Comparison of ENCODE assay signal across 1 cellular context in the genomic region with DNA sequence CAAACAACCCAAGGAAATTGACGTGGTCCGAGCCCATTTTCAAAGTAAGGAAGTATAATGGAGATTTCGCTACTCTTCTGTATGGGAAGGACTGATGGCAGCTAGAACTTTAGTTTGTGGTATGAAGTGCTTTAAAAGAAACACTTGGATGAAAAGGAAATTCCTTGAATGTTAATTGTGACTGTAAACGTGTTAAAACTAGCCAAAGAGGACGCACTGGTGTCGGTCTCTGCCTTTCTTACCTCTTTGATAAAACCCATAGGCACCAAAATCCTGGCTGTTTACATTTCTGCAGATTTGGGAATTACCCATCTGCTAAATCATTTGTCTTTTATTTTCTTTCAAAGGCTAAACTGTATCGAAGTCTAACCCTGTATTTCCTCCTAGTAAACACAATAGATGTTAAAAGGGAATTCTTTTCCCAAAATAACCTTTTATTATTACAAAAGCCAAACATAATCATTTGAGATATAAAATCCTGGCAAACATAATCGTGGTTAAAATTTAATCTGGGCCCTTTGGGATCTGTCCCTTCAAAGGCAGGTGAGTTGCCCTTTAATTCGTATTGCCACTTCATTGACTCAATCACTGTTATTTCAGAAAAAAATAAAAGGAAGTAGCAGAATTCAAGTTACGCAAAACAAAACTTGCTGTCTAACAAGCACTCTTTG.
TF ChIP-seq lines count a peak whose summit lies in the region.

No MANE protein-coding gene starts in this region.

TF ChIP-seq in HepG2, 621 proteins besides CTCF, POLR2A, EP300 and RAD21:
- TF ChIP-seq CREM (IDR thresholded peaks at IDR 0.05): peak; percentile 13; the same call in 1 of the 2 replicates
- TF ChIP-seq CREM (CRISPR knock-in tag; IDR thresholded peaks at IDR 0.05): no peak
- TF ChIP-seq, protein P1, sequence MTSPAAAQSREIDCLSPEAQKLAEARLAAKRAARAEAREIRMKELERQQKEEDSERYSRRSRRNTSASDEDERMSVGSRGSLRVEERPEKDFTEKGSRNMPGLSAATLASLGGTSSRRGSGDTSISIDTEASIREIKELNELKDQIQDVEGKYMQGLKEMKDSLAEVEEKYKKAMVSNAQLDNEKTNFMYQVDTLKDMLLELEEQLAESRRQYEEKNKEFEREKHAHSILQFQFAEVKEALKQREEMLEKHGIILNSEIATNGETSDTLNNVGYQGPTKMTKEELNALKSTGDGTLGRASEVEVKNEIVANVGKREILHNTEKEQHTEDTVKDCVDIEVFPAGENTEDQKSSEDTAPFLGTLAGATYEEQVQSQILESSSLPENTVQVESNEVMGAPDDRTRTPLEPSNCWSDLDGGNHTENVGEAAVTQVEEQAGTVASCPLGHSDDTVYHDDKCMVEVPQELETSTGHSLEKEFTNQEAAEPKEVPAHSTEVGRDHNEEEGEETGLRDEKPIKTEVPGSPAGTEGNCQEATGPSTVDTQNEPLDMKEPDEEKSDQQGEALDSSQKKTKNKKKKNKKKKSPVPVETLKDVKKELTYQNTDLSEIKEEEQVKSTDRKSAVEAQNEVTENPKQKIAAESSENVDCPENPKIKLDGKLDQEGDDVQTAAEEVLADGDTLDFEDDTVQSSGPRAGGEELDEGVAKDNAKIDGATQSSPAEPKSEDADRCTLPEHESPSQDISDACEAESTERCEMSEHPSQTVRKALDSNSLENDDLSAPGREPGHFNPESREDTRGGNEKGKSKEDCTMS (CRISPR knock-in tag; conservative IDR thresholded peaks at IDR 0.05): no peak
- TF ChIP-seq CEBPG (CRISPR knock-in tag; IDR thresholded peaks at IDR 0.05): peak; percentile 5; the same call in 1 of the 2 replicates
- peak; percentile 50 for TF ChIP-seq TCF7 (IDR thresholded peaks at IDR 0.05; ENCODE audit: low read depth)
- TF ChIP-seq, protein P2, sequence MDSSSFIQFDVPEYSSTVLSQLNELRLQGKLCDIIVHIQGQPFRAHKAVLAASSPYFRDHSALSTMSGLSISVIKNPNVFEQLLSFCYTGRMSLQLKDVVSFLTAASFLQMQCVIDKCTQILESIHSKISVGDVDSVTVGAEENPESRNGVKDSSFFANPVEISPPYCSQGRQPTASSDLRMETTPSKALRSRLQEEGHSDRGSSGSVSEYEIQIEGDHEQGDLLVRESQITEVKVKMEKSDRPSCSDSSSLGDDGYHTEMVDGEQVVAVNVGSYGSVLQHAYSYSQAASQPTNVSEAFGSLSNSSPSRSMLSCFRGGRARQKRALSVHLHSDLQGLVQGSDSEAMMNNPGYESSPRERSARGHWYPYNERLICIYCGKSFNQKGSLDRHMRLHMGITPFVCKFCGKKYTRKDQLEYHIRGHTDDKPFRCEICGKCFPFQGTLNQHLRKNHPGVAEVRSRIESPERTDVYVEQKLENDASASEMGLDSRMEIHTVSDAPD (CRISPR knock-in tag; IDR thresholded peaks at IDR 0.05): peak; percentile 19; the same call in 1 of the 2 replicates
- no peak for TF ChIP-seq ZNF20 (CRISPR knock-in tag; IDR thresholded peaks at IDR 0.05)
- TF ChIP-seq, protein P3, sequence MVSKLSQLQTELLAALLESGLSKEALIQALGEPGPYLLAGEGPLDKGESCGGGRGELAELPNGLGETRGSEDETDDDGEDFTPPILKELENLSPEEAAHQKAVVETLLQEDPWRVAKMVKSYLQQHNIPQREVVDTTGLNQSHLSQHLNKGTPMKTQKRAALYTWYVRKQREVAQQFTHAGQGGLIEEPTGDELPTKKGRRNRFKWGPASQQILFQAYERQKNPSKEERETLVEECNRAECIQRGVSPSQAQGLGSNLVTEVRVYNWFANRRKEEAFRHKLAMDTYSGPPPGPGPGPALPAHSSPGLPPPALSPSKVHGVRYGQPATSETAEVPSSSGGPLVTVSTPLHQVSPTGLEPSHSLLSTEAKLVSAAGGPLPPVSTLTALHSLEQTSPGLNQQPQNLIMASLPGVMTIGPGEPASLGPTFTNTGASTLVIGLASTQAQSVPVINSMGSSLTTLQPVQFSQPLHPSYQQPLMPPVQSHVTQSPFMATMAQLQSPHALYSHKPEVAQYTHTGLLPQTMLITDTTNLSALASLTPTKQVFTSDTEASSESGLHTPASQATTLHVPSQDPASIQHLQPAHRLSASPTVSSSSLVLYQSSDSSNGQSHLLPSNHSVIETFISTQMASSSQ (IDR thresholded peaks at IDR 0.05; ENCODE audit: low read depth): peak; percentile 63; the same call in 1 of the 2 replicates
- TF ChIP-seq, protein P3 (CRISPR knock-in tag; IDR thresholded peaks at IDR 0.05; ENCODE audit: borderline replicate concordance): 0 out of 2 replicates have a peak, but pooled peaks have one; percentile 27
- TF ChIP-seq, protein P4, sequence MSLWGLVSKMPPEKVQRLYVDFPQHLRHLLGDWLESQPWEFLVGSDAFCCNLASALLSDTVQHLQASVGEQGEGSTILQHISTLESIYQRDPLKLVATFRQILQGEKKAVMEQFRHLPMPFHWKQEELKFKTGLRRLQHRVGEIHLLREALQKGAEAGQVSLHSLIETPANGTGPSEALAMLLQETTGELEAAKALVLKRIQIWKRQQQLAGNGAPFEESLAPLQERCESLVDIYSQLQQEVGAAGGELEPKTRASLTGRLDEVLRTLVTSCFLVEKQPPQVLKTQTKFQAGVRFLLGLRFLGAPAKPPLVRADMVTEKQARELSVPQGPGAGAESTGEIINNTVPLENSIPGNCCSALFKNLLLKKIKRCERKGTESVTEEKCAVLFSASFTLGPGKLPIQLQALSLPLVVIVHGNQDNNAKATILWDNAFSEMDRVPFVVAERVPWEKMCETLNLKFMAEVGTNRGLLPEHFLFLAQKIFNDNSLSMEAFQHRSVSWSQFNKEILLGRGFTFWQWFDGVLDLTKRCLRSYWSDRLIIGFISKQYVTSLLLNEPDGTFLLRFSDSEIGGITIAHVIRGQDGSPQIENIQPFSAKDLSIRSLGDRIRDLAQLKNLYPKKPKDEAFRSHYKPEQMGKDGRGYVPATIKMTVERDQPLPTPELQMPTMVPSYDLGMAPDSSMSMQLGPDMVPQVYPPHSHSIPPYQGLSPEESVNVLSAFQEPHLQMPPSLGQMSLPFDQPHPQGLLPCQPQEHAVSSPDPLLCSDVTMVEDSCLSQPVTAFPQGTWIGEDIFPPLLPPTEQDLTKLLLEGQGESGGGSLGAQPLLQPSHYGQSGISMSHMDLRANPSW (CRISPR knock-in tag; IDR thresholded peaks at IDR 0.05; ENCODE audit: borderline replicate concordance): 0 out of 2 replicates have a peak, but pooled peaks have one; percentile 37
- TF ChIP-seq, protein P5, sequence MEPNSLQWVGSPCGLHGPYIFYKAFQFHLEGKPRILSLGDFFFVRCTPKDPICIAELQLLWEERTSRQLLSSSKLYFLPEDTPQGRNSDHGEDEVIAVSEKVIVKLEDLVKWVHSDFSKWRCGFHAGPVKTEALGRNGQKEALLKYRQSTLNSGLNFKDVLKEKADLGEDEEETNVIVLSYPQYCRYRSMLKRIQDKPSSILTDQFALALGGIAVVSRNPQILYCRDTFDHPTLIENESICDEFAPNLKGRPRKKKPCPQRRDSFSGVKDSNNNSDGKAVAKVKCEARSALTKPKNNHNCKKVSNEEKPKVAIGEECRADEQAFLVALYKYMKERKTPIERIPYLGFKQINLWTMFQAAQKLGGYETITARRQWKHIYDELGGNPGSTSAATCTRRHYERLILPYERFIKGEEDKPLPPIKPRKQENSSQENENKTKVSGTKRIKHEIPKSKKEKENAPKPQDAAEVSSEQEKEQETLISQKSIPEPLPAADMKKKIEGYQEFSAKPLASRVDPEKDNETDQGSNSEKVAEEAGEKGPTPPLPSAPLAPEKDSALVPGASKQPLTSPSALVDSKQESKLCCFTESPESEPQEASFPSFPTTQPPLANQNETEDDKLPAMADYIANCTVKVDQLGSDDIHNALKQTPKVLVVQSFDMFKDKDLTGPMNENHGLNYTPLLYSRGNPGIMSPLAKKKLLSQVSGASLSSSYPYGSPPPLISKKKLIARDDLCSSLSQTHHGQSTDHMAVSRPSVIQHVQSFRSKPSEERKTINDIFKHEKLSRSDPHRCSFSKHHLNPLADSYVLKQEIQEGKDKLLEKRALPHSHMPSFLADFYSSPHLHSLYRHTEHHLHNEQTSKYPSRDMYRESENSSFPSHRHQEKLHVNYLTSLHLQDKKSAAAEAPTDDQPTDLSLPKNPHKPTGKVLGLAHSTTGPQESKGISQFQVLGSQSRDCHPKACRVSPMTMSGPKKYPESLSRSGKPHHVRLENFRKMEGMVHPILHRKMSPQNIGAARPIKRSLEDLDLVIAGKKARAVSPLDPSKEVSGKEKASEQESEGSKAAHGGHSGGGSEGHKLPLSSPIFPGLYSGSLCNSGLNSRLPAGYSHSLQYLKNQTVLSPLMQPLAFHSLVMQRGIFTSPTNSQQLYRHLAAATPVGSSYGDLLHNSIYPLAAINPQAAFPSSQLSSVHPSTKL (CRISPR knock-in tag; IDR thresholded peaks at IDR 0.05): 0 out of 2 replicates have a peak, but pooled peaks have one; percentile 7
- peak; percentile 52; the same call in 1 of the 2 replicates for TF ChIP-seq TCF7L2 (IDR thresholded peaks at IDR 0.05; ENCODE audit: low read depth, low read length)
- TF ChIP-seq NFE2 (CRISPR knock-in tag; IDR thresholded peaks at IDR 0.05): no peak
TF ChIP-seq in HepG2: peak in this region for 8.
